Comparison of ENCODE assay signal across 18 cellular contexts in genomic region chr2:229875549-229875948, GRCh38.
"Had no signal": no experiment of that assay in that cellular context is flagged by ENCODE, and none has a peak within 500 bp of the region (broad histone marks: within the 10 kb centered on the region; RNA-seq: fewer than 3 reads in every experiment).

No MANE protein-coding gene starts in this region.

- H3K27ac ChIP-seq: colonic mucosa, heart left ventricle, parathyroid adenoma, testis, transverse colon had no signal

- DNase-seq: caudate nucleus; colonic mucosa; effector CD4-positive, alpha-beta T cell; erythroblast; heart left ventricle; hippocampal formation; left colon; left ventricle myocardium superior; stimulated activated CD4-positive, alpha-beta T cell treated with anti-CD3 and anti-CD28 coated beads, Interleukin-2, amount 100 ng/mL, for 24 hours; stimulated activated CD4-positive, alpha-beta T cell treated with anti-CD3 and anti-CD28 coated beads, Interleukin-4, amount 100 ng/mL, for 4 hours; stimulated activated naive B cell treated with anti-CD40 and anti-IgM and Interleukin-4, amounts not matched to agents 10 μg/mL and 1 μg/mL and 100 μg/mL, for 72 hours; stimulated activated naive CD8-positive, alpha-beta T cell treated with anti-CD3 and anti-CD28 coated beads, Interleukin-15, amount 100 ng/mL, for 72 hours; testis; transverse colon had no signal

- H3K27ac Mint-ChIP-seq: stimulated activated naive B cell treated with anti-CD40 and anti-IgM and Interleukin-4, amounts not matched to agents 10 μg/mL and 1 μg/mL and 100 μg/mL, for 72 hours had no signal

- H3K4me3 Mint-ChIP-seq: nephron; stimulated activated naive B cell treated with anti-CD40 and anti-IgM and Interleukin-4, amounts not matched to agents 10 μg/mL and 1 μg/mL and 100 μg/mL, for 72 hours; stimulated activated naive CD8-positive, alpha-beta T cell treated with anti-CD3 and anti-CD28 coated beads, Interleukin-15, amount 100 ng/mL, for 72 hours had no signal

- H3K36me3 ChIP-seq: colonic mucosa had no signal

- H3K9me3 ChIP-seq: colonic mucosa, heart left ventricle, testis, transverse colon had no signal

- ATAC-seq: heart left ventricle; left colon; left ventricle myocardium superior; sciatic nerve; stimulated activated naive B cell treated with anti-CD40 and anti-IgM and Interleukin-4, amounts not matched to agents 10 μg/mL and 1 μg/mL and 100 μg/mL, for 72 hours; stimulated activated naive CD8-positive, alpha-beta T cell treated with anti-CD3 and anti-CD28 coated beads, Interleukin-15, amount 100 ng/mL, for 72 hours had no signal

- H3K27me3 ChIP-seq: colonic mucosa, heart left ventricle, testis, transverse colon had no signal

- H3K4me1 ChIP-seq: colonic mucosa, parathyroid adenoma had no signal

- H3K27me3 Mint-ChIP-seq: stimulated activated naive B cell treated with anti-CD40 and anti-IgM and Interleukin-4, amounts not matched to agents 10 μg/mL and 1 μg/mL and 100 μg/mL, for 72 hours; stimulated activated naive CD8-positive, alpha-beta T cell treated with anti-CD3 and anti-CD28 coated beads, Interleukin-15, amount 100 ng/mL, for 72 hours had no signal

- H3K9me3 Mint-ChIP-seq: nephron; stimulated activated naive B cell treated with anti-CD40 and anti-IgM and Interleukin-4, amounts not matched to agents 10 μg/mL and 1 μg/mL and 100 μg/mL, for 72 hours; stimulated activated naive CD8-positive, alpha-beta T cell treated with anti-CD3 and anti-CD28 coated beads, Interleukin-15, amount 100 ng/mL, for 72 hours had no signal

- H3K4me3 ChIP-seq: colonic mucosa, heart left ventricle, lung, testis, transverse colon had no signal
